ENCODE assay signal across 15 cellular contexts in genomic region chr14:33163109-33163508, GRCh38.
"Had no signal": no experiment of that assay in that cellular context is flagged by ENCODE, and none has a peak within 500 bp of the region (broad histone marks: within the 10 kb centered on the region; RNA-seq: fewer than 3 reads in every experiment).

No MANE protein-coding gene starts in this region.

- H3K4me3 Mint-ChIP-seq: activated naive CD8-positive, alpha-beta T cell treated with anti-CD3 and anti-CD28 coated beads for 36 hours; activated T-cell treated with anti-CD3 and anti-CD28 coated beads, Interleukin-2, amount 50 U/mL, for 24 hours; mesothelial cell of epicardium had no signal

- H3K27ac Mint-ChIP-seq: activated naive CD8-positive, alpha-beta T cell treated with anti-CD3 and anti-CD28 coated beads for 36 hours; activated T-cell treated with anti-CD3 and anti-CD28 coated beads, Interleukin-2, amount 50 U/mL, for 24 hours; mesothelial cell of epicardium had no signal

- H3K4me1 ChIP-seq: esophagus muscularis mucosa, lower lobe of right lung had no signal

- H3K27ac ChIP-seq: esophagus muscularis mucosa, lower lobe of right lung, neutrophil, skin epidermis, stomach, thoracic aorta had no signal

- ATAC-seq: lower lobe of right lung had no signal

- H3K4me3 ChIP-seq: esophagus muscularis mucosa, lower lobe of right lung, skin epidermis, stomach, thoracic aorta had no signal

- H3K36me3 ChIP-seq: esophagus muscularis mucosa, lower lobe of right lung, neutrophil, stomach, thoracic aorta had no signal

- H3K9me3 ChIP-seq: esophagus muscularis mucosa, lower lobe of right lung, neutrophil, stomach, thoracic aorta had no signal

- FAIRE-seq: urothelium cell line had no signal

- H3K27me3 Mint-ChIP-seq: activated naive CD8-positive, alpha-beta T cell treated with anti-CD3 and anti-CD28 coated beads for 36 hours; activated T-cell treated with anti-CD3 and anti-CD28 coated beads, Interleukin-2, amount 50 U/mL, for 24 hours had no signal

- H3K27me3 ChIP-seq: dorsolateral prefrontal cortex, esophagus muscularis mucosa, neutrophil, stomach had no signal

- H3K36me3 Mint-ChIP-seq: activated naive CD8-positive, alpha-beta T cell treated with anti-CD3 and anti-CD28 coated beads for 36 hours; mesothelial cell of epicardium had no signal

- H3K9me3 Mint-ChIP-seq: activated naive CD8-positive, alpha-beta T cell treated with anti-CD3 and anti-CD28 coated beads for 36 hours; activated T-cell treated with anti-CD3 and anti-CD28 coated beads, Interleukin-2, amount 50 U/mL, for 24 hours; mesothelial cell of epicardium had no signal

- H3K4me1 Mint-ChIP-seq: activated naive CD8-positive, alpha-beta T cell treated with anti-CD3 and anti-CD28 coated beads for 36 hours; mesothelial cell of epicardium had no signal

- DNase-seq: activated CD4-positive, alpha-beta T cell treated with anti-CD3 and anti-CD28 coated beads, Interleukin-2, amount 50 U/mL, for 4 hours; activated CD4-positive, CD25-positive, alpha-beta regulatory T cell treated with anti-CD3 and anti-CD28 coated beads, Interleukin-2, amount 50 U/mL, for 72 hours; activated gamma-delta T cell treated with Interleukin-2 at 50 U/mL for 16 hours; activated naive CD8-positive, alpha-beta T cell treated with anti-CD3 and anti-CD28 coated beads for 36 hours; activated T-cell treated with anti-CD3 and anti-CD28 coated beads, Interleukin-2, amount 50 U/mL, for 24 hours; dorsolateral prefrontal cortex; lower lobe of right lung; stimulated activated CD4-positive, alpha-beta T cell treated with anti-CD3 and anti-CD28 coated beads, Interleukin-4, amount 100 ng/mL, for 4 hours; stomach had no signal
